In the genomic region with DNA sequence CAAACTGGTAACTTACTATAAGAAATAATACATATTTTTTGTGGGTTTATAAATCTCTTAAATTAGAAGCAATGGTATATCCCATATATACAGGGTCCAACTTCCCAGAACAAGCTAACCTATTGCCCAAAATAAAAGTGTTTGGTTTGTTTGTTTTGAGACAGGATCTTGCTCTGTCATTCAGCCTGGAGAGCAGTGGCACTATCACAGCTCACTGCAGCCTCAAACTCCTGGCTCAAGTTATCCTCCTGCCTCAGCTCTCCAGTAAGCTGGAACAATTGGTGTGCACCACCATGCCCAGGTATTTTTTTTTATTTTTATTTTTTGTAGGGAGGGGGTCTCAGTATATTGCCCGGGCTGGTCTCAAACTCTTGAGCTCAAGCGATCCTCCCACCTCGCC, we compare ENCODE assay signal across 28 cellular contexts.
"Had no signal": no experiment of that assay in that cellular context is flagged by ENCODE, and none has a peak within 500 bp of the region (broad histone marks: within the 10 kb centered on the region; RNA-seq: fewer than 3 reads in every experiment).

No MANE protein-coding gene starts in this region.

- H3K4me3 ChIP-seq: left ventricle myocardium inferior, lung, neural progenitor cell, ovary, right atrium auricular region, right lobe of liver, smooth muscle cell, testis, thyroid gland, upper lobe of right lung had no signal

- H3K36me3 ChIP-seq: neural progenitor cell, neutrophil, ovary, right atrium auricular region, right lobe of liver, thyroid gland, upper lobe of right lung had no signal

- H3K9ac ChIP-seq: neural progenitor cell had no signal

- H3K27ac ChIP-seq: left ventricle myocardium inferior, neural progenitor cell, neutrophil, ovary, right atrium auricular region, right lobe of liver, testis, thyroid gland, upper lobe of right lung had no signal

- DNase-seq: hypothalamus; immature natural killer cell; kidney; left colon; left ventricle myocardium inferior; mesendoderm; naive B cell; natural killer cell; nephron progenitor cell; occipital lobe; ovary; right lobe of liver; stimulated activated CD4-positive, alpha-beta T cell treated with anti-CD3 and anti-CD28 coated beads, Interleukin-1b, Interleukin-23, amount 100 ng/mL, for 48 hours; stimulated activated CD4-positive, alpha-beta T cell treated with anti-CD3 and anti-CD28 coated beads, Interleukin-2, amount 100 ng/mL, for 48 hours; stimulated activated CD4-positive, alpha-beta T cell treated with anti-CD3 and anti-CD28 coated beads, Interleukin-4, amount 100 ng/mL, for 4 hours; stimulated activated CD8-positive, alpha-beta memory T cell treated with anti-CD3 and anti-CD28 coated beads, Interleukin-4, amount 100 ng/mL, for 48 hours; stimulated activated naive CD4-positive, alpha-beta T cell treated with Interleukin-2 at 50 U/mL for 16 hours; stimulated activated naive CD8-positive, alpha-beta T cell treated with anti-CD3 and anti-CD28 coated beads, Interleukin-15, amount 100 ng/mL, for 72 hours; testis; thyroid gland; trophoblast cell; upper lobe of right lung had no signal

- H3K9me3 ChIP-seq: left ventricle myocardium inferior, neutrophil, ovary, right atrium auricular region, right lobe of liver, testis, thyroid gland, upper lobe of right lung had no signal

- ATAC-seq: left colon; natural killer cell; right lobe of liver; stimulated activated memory B cell treated with anti-CD40 and anti-IgM and Interleukin-4, amounts not matched to agents 10 μg/mL and 1 μg/mL and 100 μg/mL, for 72 hours; stimulated activated naive CD8-positive, alpha-beta T cell treated with anti-CD3 and anti-CD28 coated beads, Interleukin-15, amount 100 ng/mL, for 72 hours; upper lobe of right lung had no signal

- H3K4me1 ChIP-seq: neural progenitor cell, right lobe of liver, testis, upper lobe of right lung had no signal

- H3K27me3 ChIP-seq: neural progenitor cell, neutrophil, ovary, right atrium auricular region, right lobe of liver, testis, thyroid gland, upper lobe of right lung had no signal
